ENCODE assay signal across 23 cellular contexts in genomic region chr3:142051351-142051750, GRCh38.
"Had no signal": no experiment of that assay in that cellular context is flagged by ENCODE, and none has a peak within 500 bp of the region (broad histone marks: within the 10 kb centered on the region; RNA-seq: fewer than 3 reads in every experiment).

No MANE protein-coding gene starts in this region.

- H3K4me1 ChIP-seq: colonic mucosa, esophagus muscularis mucosa, esophagus squamous epithelium, foreskin keratinocyte, gastrocnemius medialis, gastroesophageal sphincter, heart left ventricle, heart right ventricle had no signal

- H3K36me3 ChIP-seq: colonic mucosa, esophagus squamous epithelium, gastrocnemius medialis had no signal

- H3K27me3 ChIP-seq: colonic mucosa, dorsolateral prefrontal cortex, esophagus muscularis mucosa, esophagus squamous epithelium, foreskin keratinocyte, gastrocnemius medialis, gastroesophageal sphincter, heart left ventricle, heart right ventricle had no signal

- H3K27ac ChIP-seq: colonic mucosa, coronary artery, dorsolateral prefrontal cortex, epithelial cell of prostate, esophagus muscularis mucosa, esophagus squamous epithelium, foreskin keratinocyte, gastrocnemius medialis, gastroesophageal sphincter, heart left ventricle, heart right ventricle had no signal

- DNase-seq: colonic mucosa; cortex of kidney; dermis blood vessel endothelial cell; dorsolateral prefrontal cortex; effector CD4-positive, alpha-beta T cell; effector CD8-positive, alpha-beta T cell; effector memory CD4-positive, alpha-beta T cell; effector memory CD8-positive, alpha-beta T cell; endodermal cell; erythroblast; esophagus squamous epithelium; foreskin fibroblast; foreskin keratinocyte; foreskin melanocyte; gastrocnemius medialis; glutamatergic neuron; head of caudate nucleus; heart left ventricle; heart right ventricle had no signal

- H3K4me3 ChIP-seq: colonic mucosa, coronary artery, dorsolateral prefrontal cortex, esophagus muscularis mucosa, esophagus squamous epithelium, gastrocnemius medialis, gastroesophageal sphincter, heart left ventricle, heart right ventricle had no signal

- H3K9me3 ChIP-seq: colonic mucosa, esophagus muscularis mucosa, esophagus squamous epithelium, gastrocnemius medialis, gastroesophageal sphincter had no signal
